15 cellular contexts compared by ENCODE assay signal in the genomic region with DNA sequence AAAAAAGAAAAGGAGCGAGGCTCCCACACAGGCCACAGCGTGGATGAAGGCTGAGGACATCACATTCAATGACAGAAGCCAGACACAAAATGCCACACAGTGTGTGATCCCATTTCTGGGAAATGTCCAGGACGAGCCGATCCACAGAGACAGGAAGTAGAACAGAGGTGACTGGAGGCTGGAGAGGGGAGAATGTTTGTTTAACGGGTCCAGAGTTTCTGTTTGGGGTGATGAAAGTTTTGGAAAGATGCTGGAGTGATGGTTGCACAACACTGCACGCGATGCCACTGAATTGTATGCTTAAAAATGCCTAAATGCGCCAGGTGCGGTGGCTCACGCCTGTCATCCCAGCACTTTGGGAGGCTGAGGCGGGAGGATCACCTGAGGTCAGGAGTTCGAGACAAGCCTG. TPM values are rescaled to one million over a fixed set of nuclear protein-coding genes. Genes with fewer than 3 reads are reported as not detected.
"Had no signal": no experiment of that assay in that cellular context is flagged by ENCODE, and none has a peak within 500 bp of the region (broad histone marks: within the 10 kb centered on the region; RNA-seq: fewer than 3 reads in every experiment).

No MANE protein-coding gene starts in this region.

- H3K4me1 ChIP-seq: ascending aorta, uterus had no signal

- H3K36me3 ChIP-seq: ascending aorta, ovary, uterus had no signal

- H3K4me3 ChIP-seq: ascending aorta, ovary, uterus had no signal

- H3K27ac ChIP-seq: ascending aorta, ovary, uterus had no signal

- DNase-seq: activated CD4-positive, alpha-beta memory T cell treated with anti-CD3 and anti-CD28 coated beads for 36 hours; activated CD4-positive, alpha-beta T cell treated with anti-CD3 and anti-CD28 coated beads for 1 hour; activated gamma-delta T cell treated with Interleukin-2 at 50 U/mL for 16 hours; activated T-cell treated with anti-CD3 and anti-CD28 coated beads, Interleukin-2, amount 50 U/mL, for 48 hours; foreskin fibroblast; glutamatergic neuron; ovary; stimulated activated CD4-positive, alpha-beta T cell treated with anti-CD3 and anti-CD28 coated beads, Interleukin-15, amount 100 ng/mL, for 24 hours; stimulated activated CD4-positive, alpha-beta T cell treated with anti-CD3 and anti-CD28 coated beads, Interleukin-4, amount 100 ng/mL, for 24 hours; uterus had no signal

- H3K9me3 ChIP-seq: ascending aorta, ovary, uterus had no signal

- H3K27me3 ChIP-seq: ascending aorta, ovary, uterus had no signal

RNA-seq across cellular contexts. Expression of a gene that starts 0.7 kb away (rescaled TPM):
- total RNA-seq: ascending aorta, esophagus mucosa, lower leg skin, neural crest cell, uterus had no signal
- polyA plus RNA-seq: ovary, thymus had no signal

RNA-seq across cellular contexts. Expression of a gene that starts 19.7 kb away (rescaled TPM):
- total RNA-seq: activated CD4-positive, alpha-beta memory T cell treated with anti-CD3 and anti-CD28 coated beads for 36 hours; ascending aorta; neural crest cell had no signal

RNA-seq across cellular contexts. Expression of a gene that starts 31.5 kb away (rescaled TPM):
- total RNA-seq: activated CD4-positive, alpha-beta memory T cell treated with anti-CD3 and anti-CD28 coated beads for 36 hours; ascending aorta; neural crest cell had no signal
- polyA plus RNA-seq: ovary had no signal
